ENCODE assay signal across 13 cellular contexts in the genomic region with DNA sequence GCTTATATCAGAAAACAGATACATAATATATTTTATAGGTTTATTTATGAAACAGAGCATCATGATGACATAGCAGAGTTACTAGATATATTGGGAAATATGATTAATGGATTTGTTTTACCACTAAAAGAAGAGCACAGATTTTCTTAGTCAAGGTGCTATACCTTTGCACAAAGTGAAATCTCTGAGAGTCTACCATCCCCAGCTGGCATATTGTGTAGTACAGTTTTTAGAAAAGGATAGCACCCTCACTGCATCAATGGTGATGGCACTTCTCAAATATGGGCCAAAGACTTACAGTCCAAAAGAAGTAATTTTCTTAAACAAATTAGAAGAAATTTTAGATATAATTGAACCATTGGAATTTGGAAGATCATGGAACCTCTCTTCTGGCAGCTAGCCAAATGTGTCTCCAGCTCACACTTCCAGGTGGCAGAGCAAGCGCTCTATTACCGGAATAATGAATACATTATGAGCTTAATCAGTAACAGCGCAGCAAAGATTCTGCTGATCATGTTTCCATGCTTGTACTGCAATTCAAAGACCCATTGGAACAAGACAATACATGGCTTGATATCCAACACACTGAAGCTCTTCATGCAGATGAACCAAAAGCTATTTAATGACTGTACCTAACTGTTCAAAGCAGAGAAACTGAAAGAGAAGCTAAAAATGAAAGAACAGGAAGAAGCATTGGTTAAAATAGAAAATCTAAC. TPM values are rescaled to one million over a fixed set of nuclear protein-coding genes. Genes with fewer than 3 reads are reported as not detected.
DNase-seq lines count a peak whose midpoint lies in the region; ATAC-seq lines count a peak whose summit lies in the region.
"Had no signal": no experiment of that assay in that cellular context is flagged by ENCODE, and none has a peak within 500 bp of the region (broad histone marks: within the 10 kb centered on the region; RNA-seq: fewer than 3 reads in every experiment).

No MANE protein-coding gene starts in this region.

- no peaks in the 10 kb centered on the region for H3K36me3 Mint-ChIP-seq in activated CD4-positive, alpha-beta T cell treated with anti-CD3 and anti-CD28 coated beads, Interleukin-2, amount 10 ng/mL, durations not matched to agents 24 days and 14 days (ENCODE audit: low read depth)
- H3K36me3 Mint-ChIP-seq in naive B cell = peaks cover 6 to 15% of the 10 kb centered on the region in 2 donors

- peaks cover 13% of the 10 kb centered on the region for H3K9me3 Mint-ChIP-seq in activated CD4-positive, alpha-beta T cell treated with anti-CD3 and anti-CD28 coated beads, Interleukin-2, amount 10 ng/mL, durations not matched to agents 24 days and 14 days
- peaks cover 0 to 21% (median 11%) of the 10 kb centered on the region in 7 donors for H3K9me3 Mint-ChIP-seq in naive B cell

- peaks cover 2% of the 10 kb centered on the region for H3K27me3 Mint-ChIP-seq in activated CD4-positive, alpha-beta T cell treated with anti-CD3 and anti-CD28 coated beads, Interleukin-2, amount 10 ng/mL, durations not matched to agents 24 days and 14 days
- H3K27me3 Mint-ChIP-seq in naive B cell = no peaks in the 10 kb centered on the region

- DNase-seq in activated CD4-positive, alpha-beta T cell treated with anti-CD3 and anti-CD28 coated beads, Interleukin-2, amount 10 ng/mL, durations not matched to agents 24 days and 14 days = no peak
- DNase-seq in activated CD4-positive, alpha-beta T cell treated with anti-CD3 and anti-CD28 coated beads, Interleukin-2, amount 50 U/mL, for 48 hours = no peak
- DNase-seq in naive B cell = peak; percentile 30
- DNase-seq in activated gamma-delta T cell (lab: John Stamatoyannopoulos, UW) = no peak
- no peak for DNase-seq in substantia nigra (lab: John Stamatoyannopoulos, UW)
- DNase-seq in Right ventricle myocardium superior = no peak
- DNase-seq: activated CD8-positive, alpha-beta memory T cell treated with anti-CD3 and anti-CD28 coated beads, Interleukin-2, amount 50 U/mL, for 48 hours; heart left ventricle; SHP77 had no signal

- no peak overlapping the region for H3K27ac ChIP-seq in substantia nigra (ENCODE audit: low read depth, low read length, poor library complexity, severe bottlenecking)
- H3K27ac ChIP-seq: heart left ventricle had no signal

- H3K27ac Mint-ChIP-seq in activated CD4-positive, alpha-beta T cell treated with anti-CD3 and anti-CD28 coated beads, Interleukin-2, amount 10 ng/mL, durations not matched to agents 24 days and 14 days = no peak overlapping the region
- H3K27ac Mint-ChIP-seq in naive B cell = peak overlapping the region; percentile 21 to 81 (median 64)
- H3K27ac Mint-ChIP-seq: nephron had no signal

- intact Hi-C loops in activated CD4-positive, alpha-beta T cell treated with anti-CD3 and anti-CD28 coated beads, Interleukin-2, amount 10 ng/mL, durations not matched to agents 24 days and 14 days (cut with micrococcal nuclease) = no loop called here
- intact Hi-C loops in Right ventricle myocardium superior (cut with DNase I) = no loop called here

- ATAC-seq in GM21576 (IDR thresholded peaks at IDR 0.05; ENCODE audit: unreplicated experiment) (peak; percentile 83), HG03342 (IDR thresholded peaks at IDR 0.05; ENCODE audit: unreplicated experiment) (peak; percentile 86), naive B cell (ENCODE audit: low read depth in 2 of 2) (peak; percentile 69 to 79), Right ventricle myocardium superior (ENCODE audit: poor library complexity) (no peak)
- ATAC-seq: heart left ventricle had no signal

- peaks cover 3% of the 10 kb centered on the region for H3K4me1 Mint-ChIP-seq in activated CD4-positive, alpha-beta T cell treated with anti-CD3 and anti-CD28 coated beads, Interleukin-2, amount 10 ng/mL, durations not matched to agents 24 days and 14 days
- peaks cover 27 to 55% (median 36%) of the 10 kb centered on the region in 3 donors for H3K4me1 Mint-ChIP-seq in naive B cell
- H3K4me1 Mint-ChIP-seq: nephron had no signal

- peak overlapping the region; percentile 24 for H3K4me3 Mint-ChIP-seq in activated CD4-positive, alpha-beta T cell treated with anti-CD3 and anti-CD28 coated beads, Interleukin-2, amount 10 ng/mL, durations not matched to agents 24 days and 14 days
- H3K4me3 Mint-ChIP-seq in naive B cell = peak overlapping the region; percentile 21 to 77 (median 64)
- H3K4me3 Mint-ChIP-seq: nephron had no signal

RNA-seq across cellular contexts. Expression of a gene that starts 21.9 kb away (rescaled TPM):
- 44.8 and 45.6 TPM in 2 replicates for total RNA-seq in activated CD4-positive, alpha-beta T cell treated with anti-CD3 and anti-CD28 coated beads, Interleukin-2, amount 10 ng/mL, durations not matched to agents 24 days and 14 days
- 10 to 100 TPM in 5 of 6 donors, 1 to 10 TPM in 1; 8.0 to 26.6 (median 19.5) TPM for polyA plus RNA-seq in naive B cell (ENCODE audit: low read depth in 6 of 6)
- total RNA-seq in Right ventricle myocardium superior = 18.1 TPM

RNA-seq across cellular contexts. Expression of a gene that starts 52.5 kb away (rescaled TPM):
- total RNA-seq in activated CD4-positive, alpha-beta T cell treated with anti-CD3 and anti-CD28 coated beads, Interleukin-2, amount 10 ng/mL, durations not matched to agents 24 days and 14 days = not detected in 2 replicates
- polyA plus RNA-seq in naive B cell (ENCODE audit: low read depth in 6 of 6) = not detected
- not detected for total RNA-seq in Right ventricle myocardium superior
- total RNA-seq: heart left ventricle, ureter had no signal
- polyA plus RNA-seq: heart left ventricle had no signal
